In the genomic region with DNA sequence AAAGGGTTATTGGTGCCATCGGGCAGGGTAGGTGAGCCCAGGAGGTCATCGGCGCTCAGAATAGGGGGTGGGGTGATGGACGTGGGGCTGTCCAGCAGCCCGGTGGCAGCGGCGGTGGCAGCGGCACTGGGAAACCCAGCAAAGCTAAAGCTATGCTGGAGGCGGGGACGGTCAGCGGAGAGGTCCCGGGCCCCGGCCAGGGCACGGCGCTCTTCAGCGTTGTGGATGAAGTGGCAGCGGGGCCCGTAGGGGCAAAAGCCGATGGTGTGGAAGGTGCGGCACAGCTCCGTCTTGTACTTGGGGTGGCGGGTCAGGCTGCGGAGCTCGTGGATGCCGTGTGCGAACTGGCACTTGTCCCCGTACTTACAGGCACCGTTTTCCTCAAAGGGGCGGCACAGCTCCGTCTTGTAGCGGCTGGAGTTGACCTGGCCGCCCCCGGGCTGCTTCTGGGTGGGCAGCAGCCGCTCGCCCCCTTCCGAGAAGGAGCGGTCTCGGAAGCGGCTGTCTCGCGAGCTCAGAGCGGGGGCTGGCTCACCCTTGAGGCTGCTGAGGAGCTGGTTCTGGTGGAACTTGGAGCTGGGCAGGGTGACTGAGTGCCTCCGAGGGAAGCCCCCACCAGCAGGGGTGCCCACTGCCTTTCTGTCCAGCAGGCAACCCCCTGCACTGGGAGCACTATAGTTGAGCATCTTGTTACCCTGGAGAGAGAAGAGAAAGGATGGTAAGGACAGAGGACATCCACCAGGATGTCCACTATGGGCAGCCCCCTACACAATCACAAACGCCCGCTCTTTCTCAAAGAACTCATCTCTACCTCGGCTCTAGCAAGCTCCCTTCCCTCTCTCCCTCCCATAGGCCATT, we compare ENCODE assay signal across 8 cellular contexts. TPM values are rescaled to one million over a fixed set of nuclear protein-coding genes. Genes with fewer than 3 reads are reported as not detected.
DNase-seq lines count a peak whose midpoint lies in the region; ATAC-seq and TF ChIP-seq lines count a peak whose summit lies in the region.

No MANE protein-coding gene starts in this region.

- H3K4me3 ChIP-seq in AG10803 (ENCODE audit: low read length) (peak overlapping the region; percentile 100), Karpas-422 (ENCODE audit: low read length) (peak overlapping the region; percentile 86), lower lobe of right lung (peak overlapping the region; percentile 86), tibial artery (peak overlapping the region; percentile 88 to 95)

- no peaks in the 10 kb centered on the region for H3K9me2 ChIP-seq in Karpas-422 (replicated peaks; ENCODE audit: insufficient read depth, low read length)

- peak overlapping the region; percentile 89 for H3K9ac ChIP-seq in Karpas-422 (ENCODE audit: low read length)

- H3K9me3 ChIP-seq in Karpas-422 (ENCODE audit: low read length) (no peaks in the 10 kb centered on the region), lower lobe of right lung (no peaks in the 10 kb centered on the region), tibial artery (no peaks in the 10 kb centered on the region)

- TF ChIP-seq CTCF in AG10803 (conservative IDR thresholded peaks at IDR 0.05; ENCODE audit: low read length) (no peak), lower lobe of right lung (IDR thresholded peaks at IDR 0.05) (no peak), tibial artery (IDR thresholded peaks at IDR 0.05) (peak in 1 of 2 experiments; percentile 8)

- H4K20me1 ChIP-seq in Karpas-422 (ENCODE audit: insufficient read depth, low read depth, low read length): peaks cover 51% of the 10 kb centered on the region

- H3K79me2 ChIP-seq in Karpas-422 (ENCODE audit: low read length): peaks cover 32% of the 10 kb centered on the region

- DNase-seq in AG10803 (ENCODE audit: low read depth): peak; percentile 53
- no peak for DNase-seq in Karpas-422
- DNase-seq in caudate nucleus (lab: John Stamatoyannopoulos, UW): peak in 9 of 61 donors; percentile 29 to 72 (median 60)
- DNase-seq in lower lobe of right lung: no peak
- DNase-seq in tibial artery: peak in 1 of 2 donors; percentile 73
- DNase-seq in NCI-H146 treated with DMSO at 0.1 percent for 48 hours (lab: John Stamatoyannopoulos, UW; ENCODE audit: unreplicated experiment): no peak

- intact Hi-C loops in lower lobe of right lung (cut with DNase I) (loop anchor here (10.0 kb wide), 1 partner anchor 545 kb away; no protein-coding TSS in a partner anchor), tibial artery (cut with DNase I; ENCODE audit: low total_unique reads) (loop anchor here (5.0 to 10.0 kb wide), 5 partner anchors 165 to 845 kb away; no protein-coding TSS in a partner anchor)

- H3K27ac ChIP-seq in Karpas-422 (ENCODE audit: low read length) (peak overlapping the region; percentile 95; the same call in 1 of the 2 replicates), caudate nucleus (ENCODE audit: low read depth, low read length) (peak overlapping the region; percentile 91), lower lobe of right lung (peak overlapping the region; percentile 100), tibial artery (peak overlapping the region; percentile 96 to 100)

- H3K27me3 ChIP-seq in Karpas-422 (ENCODE audit: low read length) (no peaks in the 10 kb centered on the region), lower lobe of right lung (ENCODE audit: low read depth) (no peaks in the 10 kb centered on the region), tibial artery (no peaks in the 10 kb centered on the region)

- peaks cover 51% of the 10 kb centered on the region for H3K4me1 ChIP-seq in Karpas-422 (ENCODE audit: low read length)
- H3K4me1 ChIP-seq in lower lobe of right lung: peaks cover 45% of the 10 kb centered on the region
- peaks cover 0 to 44% (median 24%) of the 10 kb centered on the region in 4 donors for H3K4me1 ChIP-seq in tibial artery

- H2AFZ ChIP-seq in Karpas-422 (ENCODE audit: low read length): no peak overlapping the region

- ATAC-seq in lower lobe of right lung: no peak
- ATAC-seq in GM21447 (IDR thresholded peaks at IDR 0.05; ENCODE audit: unreplicated experiment): no peak
- ATAC-seq in GM18858 (IDR thresholded peaks at IDR 0.05; ENCODE audit: unreplicated experiment): no peak

- H3K4me2 ChIP-seq in Karpas-422 (ENCODE audit: low read depth, low read length, poor library complexity, severe bottlenecking): peak overlapping the region; percentile 98

- H3K36me3 ChIP-seq in Karpas-422 (ENCODE audit: insufficient read depth, low read length) (peaks cover 29% of the 10 kb centered on the region), lower lobe of right lung (peaks cover 50% of the 10 kb centered on the region), tibial artery (peaks cover 20 to 56% (median 54%) of the 10 kb centered on the region in 3 donors)

RNA-seq across cellular contexts. Expression of gene ZFP36L1, which starts 2.8 kb away (rescaled TPM):
- total RNA-seq in Karpas-422 (2014; rRNA removed; shearing (Covaris generic); ENCODE audit: low replicate concordance): 76.8 and 118 TPM in 2 replicates
- total RNA-seq in lower lobe of right lung: 199 TPM
